1 cellular context compared by ENCODE assay signal in genomic region chr12:113770389-113770865, GRCh38.
A peak's percentile ranks its signal among the peaks of the same experiment; 100 is the strongest.
TF ChIP-seq lines count a peak whose summit lies in the region.

No MANE protein-coding gene starts in this region.

TF ChIP-seq in HepG2, 621 proteins besides CTCF, POLR2A, EP300 and RAD21 (continued from another document and continues in another):
- TF ChIP-seq MYPOP (CRISPR knock-in tag; IDR thresholded peaks at IDR 0.05) = peak; percentile 88
- 0 out of 2 replicates have a peak, but pooled peaks have one; percentile 57 for TF ChIP-seq NFKB2 (CRISPR knock-in tag; IDR thresholded peaks at IDR 0.05; ENCODE audit: borderline replicate concordance)
- TF ChIP-seq ZNF644 (CRISPR knock-in tag; IDR thresholded peaks at IDR 0.05; ENCODE audit: low read depth) = peak; percentile 97
- TF ChIP-seq SP1 (IDR thresholded peaks at IDR 0.05) = no peak
- peak; percentile 51; the same call in 1 of the 2 replicates for TF ChIP-seq SP1 (CRISPR knock-in tag; IDR thresholded peaks at IDR 0.05)
- TF ChIP-seq ZNF256 (CRISPR knock-in tag; conservative IDR thresholded peaks at IDR 0.05) = no peak
- no peak for TF ChIP-seq HNRNPUL1 (IDR thresholded peaks at IDR 0.05; ENCODE audit: low read depth, low read length)
- peak; percentile 82; the same call in 1 of the 2 replicates for TF ChIP-seq ZBTB42 (CRISPR knock-in tag; IDR thresholded peaks at IDR 0.05)
- TF ChIP-seq RBM22 (optimal IDR thresholded peaks at IDR 0.05; ENCODE audit: low read length) = no peak
- TF ChIP-seq CBX1 (IDR thresholded peaks at IDR 0.05; ENCODE audit: low read depth) = peak; percentile 60
- TF ChIP-seq ZNF276 (CRISPR knock-in tag; IDR thresholded peaks at IDR 0.05; ENCODE audit: low read depth) = peak; percentile 58; the same call in 1 of the 2 replicates
- peak; percentile 56; the same call in 1 of the 2 replicates for TF ChIP-seq CREB1 (IDR thresholded peaks at IDR 0.05)
- TF ChIP-seq CREB1 (CRISPR knock-in tag; IDR thresholded peaks at IDR 0.05) = peak; percentile 79; the same call in 1 of the 2 replicates
- TF ChIP-seq ZNF577 (CRISPR knock-in tag; IDR thresholded peaks at IDR 0.05; ENCODE audit: borderline replicate concordance, low read depth) = no peak
- no peak for TF ChIP-seq CC2D1A (CRISPR knock-in tag; IDR thresholded peaks at IDR 0.05)
- peak; percentile 88; the same call in 1 of the 2 replicates for TF ChIP-seq ZNF503 (CRISPR knock-in tag; IDR thresholded peaks at IDR 0.05)
- 0 out of 2 replicates have a peak, but pooled peaks have one; percentile 42 for TF ChIP-seq ZNF672 (CRISPR knock-in tag; IDR thresholded peaks at IDR 0.05)
- TF ChIP-seq STAT6 (CRISPR knock-in tag; IDR thresholded peaks at IDR 0.05; ENCODE audit: borderline replicate concordance) = no peak
- no peak for TF ChIP-seq ZNF530 (CRISPR knock-in tag; IDR thresholded peaks at IDR 0.05; ENCODE audit: low read depth)
- 0 out of 2 replicates have a peak, but pooled peaks have one; percentile 59 for TF ChIP-seq ZIK1 (CRISPR knock-in tag; IDR thresholded peaks at IDR 0.05; ENCODE audit: borderline replicate concordance, low read depth)
- no peak for TF ChIP-seq NFIB (CRISPR knock-in tag; IDR thresholded peaks at IDR 0.05; ENCODE audit: borderline replicate concordance)
- TF ChIP-seq HOXA3 (CRISPR knock-in tag; IDR thresholded peaks at IDR 0.05) = peak; percentile 91
- peak; percentile 98 for TF ChIP-seq NR2F6 (IDR thresholded peaks at IDR 0.05)
- peak; percentile 99 for TF ChIP-seq NR2F6 (CRISPR knock-in tag; IDR thresholded peaks at IDR 0.05)
- peak; percentile 91 for TF ChIP-seq KDM1A (CRISPR knock-in tag; IDR thresholded peaks at IDR 0.05)
- TF ChIP-seq EHMT2 (IDR thresholded peaks at IDR 0.05; ENCODE audit: borderline replicate concordance, low read depth, low read length) = peak; percentile 59; the same call in 1 of the 2 replicates
- TF ChIP-seq ZNF253 (CRISPR knock-in tag; IDR thresholded peaks at IDR 0.05; ENCODE audit: borderline replicate concordance) = 0 out of 2 replicates have a peak, but pooled peaks have one; percentile 59
- peak; percentile 75; the same call in 1 of the 3 replicates for TF ChIP-seq MXI1 (IDR thresholded peaks at IDR 0.05; ENCODE audit: borderline replicate concordance, low read depth, low read length)
- 0 out of 2 replicates have a peak, but pooled peaks have one; percentile 66 for TF ChIP-seq FOXK2 (IDR thresholded peaks at IDR 0.05)
- no peak for TF ChIP-seq LRRFIP1 (CRISPR knock-in tag; conservative IDR thresholded peaks at IDR 0.05)
- TF ChIP-seq ATF4 (CRISPR knock-in tag; IDR thresholded peaks at IDR 0.05) = peak in 1 of 2 experiments; percentile 75; a peak in 1 of 4 replicates
- peak; percentile 65; the same call in 1 of the 2 replicates for TF ChIP-seq SP4 (CRISPR knock-in tag; IDR thresholded peaks at IDR 0.05)
- TF ChIP-seq ZFY (CRISPR knock-in tag; IDR thresholded peaks at IDR 0.05) = peak; percentile 89
- peak; percentile 95 for TF ChIP-seq SKIL (CRISPR knock-in tag; IDR thresholded peaks at IDR 0.05; ENCODE audit: borderline replicate concordance)
- TF ChIP-seq IRF2 (CRISPR knock-in tag; IDR thresholded peaks at IDR 0.05) = peak; percentile 84
- no peak for TF ChIP-seq ZNF891 (CRISPR knock-in tag; IDR thresholded peaks at IDR 0.05)
- TF ChIP-seq ZNF670 (CRISPR knock-in tag; IDR thresholded peaks at IDR 0.05; ENCODE audit: borderline replicate concordance) = peak; percentile 77; the same call in 1 of the 2 replicates
- peak; percentile 73 for TF ChIP-seq ZEB1 (IDR thresholded peaks at IDR 0.05; ENCODE audit: insufficient replicate concordance, low read depth)
- TF ChIP-seq RARG (CRISPR knock-in tag; IDR thresholded peaks at IDR 0.05; ENCODE audit: low read depth) = 0 out of 2 replicates have a peak, but pooled peaks have one; percentile 46
- TF ChIP-seq HOXD1 (CRISPR knock-in tag; IDR thresholded peaks at IDR 0.05) = peak; percentile 90
- TF ChIP-seq MTF2 (CRISPR knock-in tag; IDR thresholded peaks at IDR 0.05; ENCODE audit: borderline replicate concordance) = no peak
- peak; percentile 97 for TF ChIP-seq ZNF609 (CRISPR knock-in tag; IDR thresholded peaks at IDR 0.05; ENCODE audit: borderline replicate concordance)
- TF ChIP-seq MEF2D (CRISPR knock-in tag; IDR thresholded peaks at IDR 0.05) = peak; percentile 93
- TF ChIP-seq ELF4 (CRISPR knock-in tag; IDR thresholded peaks at IDR 0.05; ENCODE audit: borderline replicate concordance) = peak; percentile 86; the same call in 1 of the 2 replicates
- TF ChIP-seq ZNF788 (CRISPR knock-in tag; IDR thresholded peaks at IDR 0.05; ENCODE audit: borderline replicate concordance) = peak; percentile 96; the same call in 1 of the 2 replicates
- TF ChIP-seq ZNF564 (CRISPR knock-in tag; IDR thresholded peaks at IDR 0.05) = peak; percentile 71; the same call in 1 of the 2 replicates
- TF ChIP-seq SAP130 (CRISPR knock-in tag; IDR thresholded peaks at IDR 0.05; ENCODE audit: low read depth) = peak; percentile 91
- TF ChIP-seq ZNF44 (CRISPR knock-in tag; IDR thresholded peaks at IDR 0.05) = no peak
- peak; percentile 90; the same call in 1 of the 2 replicates for TF ChIP-seq CBX5 (CRISPR knock-in tag; IDR thresholded peaks at IDR 0.05; ENCODE audit: borderline replicate concordance)
- peak; percentile 97 for TF ChIP-seq NCOR1 (IDR thresholded peaks at IDR 0.05; ENCODE audit: borderline replicate concordance, low read length)
